In the genomic region with DNA sequence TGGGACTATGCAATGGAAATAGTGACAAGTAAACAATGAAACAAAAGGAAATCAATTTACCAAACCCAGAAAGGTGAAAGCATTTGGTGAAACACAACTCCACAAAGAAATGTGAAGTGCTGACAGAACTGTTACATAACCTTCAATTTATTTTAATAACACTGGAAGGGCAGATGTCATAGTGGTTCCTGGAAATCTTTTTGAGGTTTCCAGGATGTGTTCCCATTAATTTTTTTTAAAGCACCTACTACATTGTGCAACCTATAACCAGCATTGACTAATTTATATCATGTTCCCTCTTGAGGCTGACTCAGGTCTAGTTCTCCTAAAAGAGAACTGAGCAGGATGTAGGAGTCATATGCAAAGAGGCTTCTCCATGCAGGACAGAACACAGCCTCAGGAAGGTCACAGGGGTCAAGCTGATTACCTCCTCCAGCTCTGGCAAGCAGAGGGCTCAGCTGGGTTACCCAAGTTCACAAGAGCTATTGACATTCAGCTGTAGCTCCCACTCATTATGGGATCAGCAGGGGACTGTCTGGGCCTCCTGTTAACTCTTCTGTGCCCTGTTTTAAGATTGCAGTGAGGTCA, we compare ENCODE assay signal across 8 cellular contexts.
DNase-seq lines count a peak whose midpoint lies in the region; ATAC-seq and TF ChIP-seq lines count a peak whose summit lies in the region.

No MANE protein-coding gene starts in this region.

- peak; percentile 35 for DNase-seq in GM12865 (ENCODE audit: low read depth)
- DNase-seq in NB4 (ENCODE audit: low read depth) = peak; percentile 18
- DNase-seq in dermis blood vessel endothelial cell = peak; percentile 5
- DNase-seq in naive thymus-derived CD4-positive, alpha-beta T cell = no peak
- no peak for DNase-seq in AG20443 (ENCODE audit: low spot score)

- H3K27ac Mint-ChIP-seq in naive thymus-derived CD4-positive, alpha-beta T cell = no peak overlapping the region

- no peaks in the 10 kb centered on the region for H3K4me1 ChIP-seq in naive thymus-derived CD4-positive, alpha-beta T cell (ENCODE audit: control insufficient read depth in 2 of 2, insufficient read depth in 2 of 2, low read length in 2 of 2)

- H3K27ac ChIP-seq in naive thymus-derived CD4-positive, alpha-beta T cell (ENCODE audit: low read depth, low read length) = no peak overlapping the region

- H3K9me3 Mint-ChIP-seq in naive thymus-derived CD4-positive, alpha-beta T cell = peaks cover 0 to 1% (median 0%) of the 10 kb centered on the region in 11 donors

- H3K27me3 Mint-ChIP-seq in naive thymus-derived CD4-positive, alpha-beta T cell = peaks cover 0 to 4% (median 0%) of the 10 kb centered on the region in 5 donors

- peak; percentile 87 for ATAC-seq in naive thymus-derived CD4-positive, alpha-beta T cell
- ATAC-seq in HG03571 (IDR thresholded peaks at IDR 0.05; ENCODE audit: unreplicated experiment) = no peak
- ATAC-seq in HG02884 (IDR thresholded peaks at IDR 0.05; ENCODE audit: unreplicated experiment) = no peak
- no peak for ATAC-seq in GM19328 (IDR thresholded peaks at IDR 0.05; ENCODE audit: unreplicated experiment)

- H3K4me3 Mint-ChIP-seq in naive thymus-derived CD4-positive, alpha-beta T cell = no peak overlapping the region

- no peaks in the 10 kb centered on the region for H3K36me3 Mint-ChIP-seq in naive thymus-derived CD4-positive, alpha-beta T cell

- CTCF ChIA-PET in naive thymus-derived CD4-positive, alpha-beta T cell (lab: Charles Lee) = interaction anchor here (1.0 kb wide), 1 partner anchor 8 kb away, joined by 3 read pairs; no protein-coding TSS in a partner anchor

- H3K36me3 ChIP-seq in naive thymus-derived CD4-positive, alpha-beta T cell (ENCODE audit: control insufficient read depth in 2 of 3, insufficient read depth in 3 of 3, low read length in 3 of 3) = no peaks in the 10 kb centered on the region

- no peak for TF ChIP-seq POLR2A in NB4 (IDR thresholded peaks at IDR 0.05; ENCODE audit: extremely low read depth, insufficient read length)

- H3K9me3 ChIP-seq in naive thymus-derived CD4-positive, alpha-beta T cell (ENCODE audit: control insufficient read depth in 2 of 3, low read length in 3 of 3) = no peaks in the 10 kb centered on the region

- H3K4me3 ChIP-seq in GM12865 (ENCODE audit: low read depth, low read length) (no peak overlapping the region), NB4 (ENCODE audit: low read depth, low read length) (no peak overlapping the region)
- H3K4me3 ChIP-seq in naive thymus-derived CD4-positive, alpha-beta T cell (ENCODE audit: low read length) = no peak overlapping the region

- peaks cover 0 to 7% (median 0%) of the 10 kb centered on the region in 7 donors for H3K4me1 Mint-ChIP-seq in naive thymus-derived CD4-positive, alpha-beta T cell

- no peak for TF ChIP-seq CTCF in GM12865 (IDR thresholded peaks at IDR 0.05; ENCODE audit: insufficient read depth, low read depth, low read length, missing control alignments)
- TF ChIP-seq CTCF in NB4 (IDR thresholded peaks at IDR 0.05; ENCODE audit: low read depth, low read length) = no peak

- H3K27me3 ChIP-seq in naive thymus-derived CD4-positive, alpha-beta T cell (ENCODE audit: control insufficient read depth in 2 of 2, insufficient read depth in 2 of 2, low read length in 2 of 2) = no peaks in the 10 kb centered on the region

- intact Hi-C loops in naive thymus-derived CD4-positive, alpha-beta T cell (cut with micrococcal nuclease) = no loop called here

- POLR2A ChIA-PET in naive thymus-derived CD4-positive, alpha-beta T cell (lab: Charles Lee) = no interaction called here

Comparison
In these comparisons a context has a peak if more than half of its experiments do, and no peak if none do; other contexts are left out.
1. DNase-seq: peak in GM12865 (single experiment), NB4 (single experiment) and dermis blood vessel endothelial cell (single experiment); none in naive thymus-derived CD4-positive, alpha-beta T cell (0 of 9) and AG20443 (single experiment).